9 cellular contexts compared by ENCODE assay signal in the genomic region with DNA sequence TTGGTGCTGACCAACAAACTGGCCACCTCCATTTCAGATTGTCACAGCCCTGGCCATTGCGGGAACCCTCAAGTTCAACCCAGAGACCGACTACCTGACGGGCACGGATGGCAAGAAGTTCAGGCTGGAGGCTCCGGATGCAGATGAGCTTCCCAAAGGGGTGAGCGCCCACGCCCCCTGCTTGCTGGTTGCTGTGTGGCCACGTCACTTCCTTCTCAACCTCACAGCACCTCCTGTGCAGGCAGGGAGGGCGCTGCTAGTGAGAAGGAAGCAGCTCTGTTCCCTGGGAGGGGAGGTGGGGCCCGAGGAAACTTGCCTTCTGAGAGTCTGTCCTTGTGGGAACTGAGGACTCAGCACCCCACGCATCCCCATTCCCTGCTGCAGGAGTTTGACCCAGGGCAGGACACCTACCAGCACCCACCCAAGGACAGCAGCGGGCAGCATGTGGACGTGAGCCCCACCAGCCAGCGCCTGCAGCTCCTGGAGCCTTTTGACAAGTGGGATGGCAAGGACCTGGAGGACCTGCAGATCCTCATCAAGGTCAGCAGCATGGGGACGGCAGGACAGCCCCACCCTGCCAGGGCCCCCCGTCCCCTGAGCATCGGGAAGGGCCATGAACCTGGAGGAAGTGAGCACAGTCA. TPM values are rescaled to one million over a fixed set of nuclear protein-coding genes. Genes with fewer than 3 reads are reported as not detected.
DNase-seq lines count a peak whose midpoint lies in the region; ATAC-seq and TF ChIP-seq lines count a peak whose summit lies in the region.
"Had no signal": no experiment of that assay in that cellular context is flagged by ENCODE, and none has a peak within 500 bp of the region (broad histone marks: within the 10 kb centered on the region; RNA-seq: fewer than 3 reads in every experiment).

No MANE protein-coding gene starts in this region.

- DNase-seq in cardiac muscle cell (ENCODE audit: low read depth in 1 of 2, low spot score in 1 of 2) (no peak), Right ventricle myocardium superior (no peak), mucosa of descending colon (peak in 1 of 3 donors; percentile 35), progenitor cell of endocrine pancreas (ENCODE audit: low spot score, unreplicated experiment) (no peak), cortex of kidney (lab: John Stamatoyannopoulos, UW) (no peak)
- peak; percentile 69 for DNase-seq in activated naive CD8-positive, alpha-beta T cell treated with anti-CD3 and anti-CD28 coated beads for 36 hours

- H3K36me3 Mint-ChIP-seq in activated naive CD8-positive, alpha-beta T cell treated with anti-CD3 and anti-CD28 coated beads for 36 hours = peaks cover 9% of the 10 kb centered on the region
- peaks cover 7% of the 10 kb centered on the region for H3K36me3 Mint-ChIP-seq in progenitor cell of endocrine pancreas (ENCODE audit: insufficient read depth)

- H3K4me1 ChIP-seq in cardiac muscle cell (ENCODE audit: low read depth) (no peaks in the 10 kb centered on the region), mucosa of descending colon (ENCODE audit: low read depth) (no peaks in the 10 kb centered on the region)

- no peaks in the 10 kb centered on the region for H3K9me3 Mint-ChIP-seq in activated naive CD8-positive, alpha-beta T cell treated with anti-CD3 and anti-CD28 coated beads for 36 hours
- H3K9me3 Mint-ChIP-seq in progenitor cell of endocrine pancreas (ENCODE audit: low read depth) = no peaks in the 10 kb centered on the region

- ATAC-seq in Right ventricle myocardium superior (ENCODE audit: poor library complexity) (no peak), mucosa of descending colon (peak; percentile 21), GM21390 (IDR thresholded peaks at IDR 0.05; ENCODE audit: unreplicated experiment) (no peak)

- H3K4me1 Mint-ChIP-seq in activated naive CD8-positive, alpha-beta T cell treated with anti-CD3 and anti-CD28 coated beads for 36 hours = peaks cover 14% of the 10 kb centered on the region
- H3K4me1 Mint-ChIP-seq in progenitor cell of endocrine pancreas (ENCODE audit: low read depth) = no peaks in the 10 kb centered on the region

- no peak overlapping the region for H3K4me3 Mint-ChIP-seq in activated naive CD8-positive, alpha-beta T cell treated with anti-CD3 and anti-CD28 coated beads for 36 hours
- H3K4me3 Mint-ChIP-seq in progenitor cell of endocrine pancreas (ENCODE audit: low read depth) = no peak overlapping the region

- no peaks in the 10 kb centered on the region for H3K27me3 ChIP-seq in cardiac muscle cell
- H3K27me3 ChIP-seq: pancreas had no signal

- TF ChIP-seq CTCF in cardiac muscle cell (IDR thresholded peaks at IDR 0.05; ENCODE audit: low read depth, low read length) (no peak), mucosa of descending colon (IDR thresholded peaks at IDR 0.05) (no peak), progenitor cell of endocrine pancreas (IDR thresholded peaks at IDR 0.05; ENCODE audit: unreplicated experiment) (no peak)

- intact Hi-C loops in Right ventricle myocardium superior (cut with DNase I) = no loop called here
- intact Hi-C loops in mucosa of descending colon (cut with DNase I, micrococcal nuclease) = no loop called here

- H3K4me3 ChIP-seq in cardiac muscle cell = no peak overlapping the region
- no peak overlapping the region for H3K4me3 ChIP-seq in mucosa of descending colon
- H3K4me3 ChIP-seq: pancreas had no signal

- H3K9me3 ChIP-seq in cardiac muscle cell (ENCODE audit: low read depth) (no peaks in the 10 kb centered on the region), mucosa of descending colon (no peaks in the 10 kb centered on the region)
- H3K9me3 ChIP-seq: pancreas had no signal

- H3K27ac ChIP-seq in cardiac muscle cell (peak overlapping the region; percentile 45), temporal lobe (ENCODE audit: low read depth, low read length) (peak overlapping the region; percentile 95)

- peak overlapping the region; percentile 81 for H3K27ac Mint-ChIP-seq in activated naive CD8-positive, alpha-beta T cell treated with anti-CD3 and anti-CD28 coated beads for 36 hours
- no peak overlapping the region for H3K27ac Mint-ChIP-seq in progenitor cell of endocrine pancreas

- no peaks in the 10 kb centered on the region for H3K27me3 Mint-ChIP-seq in activated naive CD8-positive, alpha-beta T cell treated with anti-CD3 and anti-CD28 coated beads for 36 hours
- H3K27me3 Mint-ChIP-seq in progenitor cell of endocrine pancreas = no peaks in the 10 kb centered on the region

- H3K36me3 ChIP-seq in cardiac muscle cell (peaks cover 60% of the 10 kb centered on the region), mucosa of descending colon (ENCODE audit: low read depth) (peaks cover 5% of the 10 kb centered on the region)

RNA-seq across cellular contexts. Expression of a gene that starts 19.3 kb away (rescaled TPM):
- total RNA-seq in cardiac muscle cell = 11.4 and 12.5 TPM in 2 replicates
- polyA plus RNA-seq in cardiac muscle cell = 24.7 and 30.9 TPM in 2 replicates
- total RNA-seq in Right ventricle myocardium superior = 18.3 TPM
- 10 to 100 TPM; 69.2 to 70.1 TPM for total RNA-seq in activated naive CD8-positive, alpha-beta T cell treated with anti-CD3 and anti-CD28 coated beads for 36 hours
- 10 to 100 TPM; 12.4 to 26.1 (median 15.7) TPM for total RNA-seq in mucosa of descending colon
- 20.4 TPM for total RNA-seq in temporal lobe
- total RNA-seq in progenitor cell of endocrine pancreas = 43.5 and 44.1 TPM in 2 replicates

RNA-seq across cellular contexts. Expression of a gene that starts 35.9 kb away (rescaled TPM):
- total RNA-seq in cardiac muscle cell (4.2 and 4.3 TPM in 2 replicates), Right ventricle myocardium superior (252 TPM), mucosa of descending colon (1 to 10 TPM in 2 of 3 donors, under 1 TPM in 1; 0.26 to 1.6 (median 1.0) TPM), temporal lobe (11.8 TPM), progenitor cell of endocrine pancreas (1.7 TPM in 2 replicates)
- polyA plus RNA-seq in cardiac muscle cell = 5.0 and 5.1 TPM in 2 replicates
- not detected for total RNA-seq in activated naive CD8-positive, alpha-beta T cell treated with anti-CD3 and anti-CD28 coated beads for 36 hours

RNA-seq across cellular contexts. Expression of a gene that starts 56.0 kb away (rescaled TPM):
- total RNA-seq in cardiac muscle cell (183 and 223 TPM in 2 replicates), Right ventricle myocardium superior (835 TPM), mucosa of descending colon (100 to 1,000 TPM; 187 to 295 (median 241) TPM), temporal lobe (72.5 TPM), progenitor cell of endocrine pancreas (67.4 and 69.7 TPM in 2 replicates)
- 247 and 328 TPM in 2 replicates for polyA plus RNA-seq in cardiac muscle cell
- 100 to 1,000 TPM; 107 to 109 TPM for total RNA-seq in activated naive CD8-positive, alpha-beta T cell treated with anti-CD3 and anti-CD28 coated beads for 36 hours

RNA-seq across cellular contexts. Expression of a gene that starts 56.4 kb away (rescaled TPM):
- 32.2 and 42.2 TPM in 2 replicates for total RNA-seq in cardiac muscle cell
- 25.9 and 26.9 TPM in 2 replicates for polyA plus RNA-seq in cardiac muscle cell
- 26.4 TPM for total RNA-seq in Right ventricle myocardium superior
- 100 to 1,000 TPM; 114 to 117 TPM for total RNA-seq in activated naive CD8-positive, alpha-beta T cell treated with anti-CD3 and anti-CD28 coated beads for 36 hours
- 10 to 100 TPM; 27.0 to 31.7 (median 29.7) TPM for total RNA-seq in mucosa of descending colon
- total RNA-seq in temporal lobe = 25.6 TPM
- 44.3 and 52.9 TPM in 2 replicates for total RNA-seq in progenitor cell of endocrine pancreas

Comparison
In these comparisons a context has a peak if more than half of its experiments do, and no peak if none do; other contexts are left out.
1. RNA of a gene that starts 35.9 kb away (total RNA-seq): 252 TPM in Right ventricle myocardium superior (single experiment); 11.8 TPM in temporal lobe (single experiment), 4.2 to 4.3 TPM in cardiac muscle cell, 1.7 TPM in progenitor cell of endocrine pancreas, 0.26 to 1.6 TPM in mucosa of descending colon and not detected in activated naive CD8-positive, alpha-beta T cell treated with anti-CD3 and anti-CD28 coated beads for 36 hours; every median in the first group is over 10 times any median in the second.